In genomic region chr12:132106921-132107320, GRCh38 we compare ENCODE assay signal across 17 cellular contexts.
"Had no signal": no experiment of that assay in that cellular context is flagged by ENCODE, and none has a peak within 500 bp of the region (broad histone marks: within the 10 kb centered on the region; RNA-seq: fewer than 3 reads in every experiment).

No MANE protein-coding gene starts in this region.

- H3K9me3 ChIP-seq: adrenal gland, esophagus squamous epithelium, gastrocnemius medialis, heart left ventricle, ovary, sigmoid colon, thyroid gland, uterus had no signal

- H3K36me3 ChIP-seq: ovary, uterus had no signal

- DNase-seq: activated CD4-positive, alpha-beta memory T cell treated with anti-CD3 and anti-CD28 coated beads, Interleukin-2, amount 10 ng/mL, durations not matched to agents 7 days and 5 days; activated CD4-positive, alpha-beta T cell treated with anti-CD3 and anti-CD28 coated beads for 4 hours; activated naive CD4-positive, alpha-beta T cell treated with anti-CD3 and anti-CD28 coated beads, Interleukin-2, amount 50 U/mL, for 16 hours; cortex of kidney; effector CD4-positive, alpha-beta T cell; esophagus squamous epithelium; gastrocnemius medialis; heart left ventricle; ovary; T-helper 17 cell; thyroid gland; uterus had no signal

- ATAC-seq: gastrocnemius medialis; heart left ventricle; stimulated activated effector memory CD8-positive, alpha-beta T cell treated with anti-CD3 and anti-CD28 coated beads, Interleukin-12 subunit alpha, Interleukin-12 subunit beta, amount 100 ng/mL, for 72 hours; T-helper 17 cell; WTC11 had no signal

- H3K4me3 ChIP-seq: adrenal gland, esophagus squamous epithelium, gastrocnemius medialis, heart left ventricle, lung, ovary, sigmoid colon, thyroid gland, uterus had no signal

- H3K27ac ChIP-seq: esophagus squamous epithelium, gastrocnemius medialis, heart left ventricle, ovary, sigmoid colon, thyroid gland, uterus had no signal

- H3K27me3 ChIP-seq: adrenal gland, esophagus squamous epithelium, gastrocnemius medialis, heart left ventricle, ovary, sigmoid colon, thyroid gland, uterus had no signal

- H3K4me1 ChIP-seq: adrenal gland, esophagus squamous epithelium, heart left ventricle, uterus had no signal
